ENCODE assay signal across 18 cellular contexts in the genomic region with DNA sequence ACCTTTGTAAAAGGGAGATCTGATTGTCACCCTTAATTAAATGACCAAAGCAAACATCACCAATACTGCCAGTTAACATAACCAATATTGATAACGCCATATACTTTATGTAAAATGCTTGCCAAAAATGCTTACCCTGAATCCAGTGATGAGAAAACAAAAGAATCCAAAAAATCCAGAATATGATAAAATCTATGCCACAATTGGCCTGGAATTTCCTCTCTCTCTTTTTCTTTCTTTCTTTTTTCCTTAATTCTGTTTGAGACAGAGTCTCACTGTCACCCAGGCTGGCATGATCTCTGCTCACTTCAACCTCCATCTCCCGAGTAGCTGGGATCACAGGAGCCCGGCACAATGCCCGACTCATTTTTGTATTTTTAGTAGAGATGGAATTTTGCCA.
"Had no signal": no experiment of that assay in that cellular context is flagged by ENCODE, and none has a peak within 500 bp of the region (broad histone marks: within the 10 kb centered on the region; RNA-seq: fewer than 3 reads in every experiment).

No MANE protein-coding gene starts in this region.

- H3K36me3 ChIP-seq: gastroesophageal sphincter, heart left ventricle, left lung, prostate gland, right atrium auricular region, transverse colon had no signal

- DNase-seq: activated CD4-positive, alpha-beta T cell treated with anti-CD3 and anti-CD28 coated beads, Interleukin-2, amount 50 U/mL, for 1 hour; activated CD4-positive, CD25-positive, alpha-beta regulatory T cell treated with anti-CD3 and anti-CD28 coated beads, Interleukin-2, amount 50 U/mL, for 72 hours; activated CD8-positive, alpha-beta memory T cell treated with anti-CD3 and anti-CD28 coated beads, Interleukin-2, amount 50 U/mL, for 4 hours; activated effector memory CD4-positive, alpha-beta T cell treated with Interleukin-2 at 50 U/mL for 16 hours; activated naive CD4-positive, alpha-beta T cell treated with anti-CD3 and anti-CD28 coated beads, Interleukin-2, amount 10 ng/mL, durations not matched to agents 7 days and 5 days; activated T-cell treated with anti-CD3 and anti-CD28 coated beads, Interleukin-2, amount 50 U/mL, for 4 hours; aorta; cerebellar nuclear complex; cortex of kidney; heart left ventricle; left lung; stimulated activated CD4-positive, alpha-beta T cell treated with anti-CD3 and anti-CD28 coated beads, Interleukin-2, amount 100 ng/mL, for 24 hours; stimulated activated naive CD8-positive, alpha-beta T cell treated with anti-CD3 and anti-CD28 coated beads, Interleukin-15, Interleukin-2, amounts not matched to agents 100 U/mL and 50 U/mL, for 24 hours; transverse colon had no signal

- H3K27me3 ChIP-seq: gastroesophageal sphincter, heart left ventricle, left lung, right atrium auricular region, transverse colon had no signal

- H3K4me3 ChIP-seq: gastroesophageal sphincter, heart left ventricle, left lung, prostate gland, right atrium auricular region, transverse colon had no signal

- H3K9me3 ChIP-seq: gastroesophageal sphincter, heart left ventricle, prostate gland, right atrium auricular region, transverse colon had no signal

- H3K27ac ChIP-seq: gastroesophageal sphincter, heart left ventricle, left lung, prostate gland, right atrium auricular region, transverse colon, VCaP had no signal

- H3K4me1 ChIP-seq: gastroesophageal sphincter, heart left ventricle, left lung, prostate gland, right atrium auricular region, transverse colon had no signal

- ATAC-seq: activated T-cell treated with anti-CD3 and anti-CD28 coated beads, Interleukin-2, amount 50 U/mL, for 4 hours; gastroesophageal sphincter; heart left ventricle; left lung; stimulated activated naive CD8-positive, alpha-beta T cell treated with anti-CD3 and anti-CD28 coated beads, Interleukin-15, Interleukin-2, amounts not matched to agents 100 U/mL and 50 U/mL, for 24 hours had no signal
